24 cellular contexts compared by ENCODE assay signal in genomic region chr6:39558079-39558478, GRCh38.
"Had no signal": no experiment of that assay in that cellular context is flagged by ENCODE, and none has a peak within 500 bp of the region (broad histone marks: within the 10 kb centered on the region; RNA-seq: fewer than 3 reads in every experiment).

No MANE protein-coding gene starts in this region.

- DNase-seq: activated CD4-positive, alpha-beta T cell treated with anti-CD3 and anti-CD28 coated beads for 36 hours; activated CD4-positive, CD25-positive, alpha-beta regulatory T cell; activated CD8-positive, alpha-beta memory T cell treated with anti-CD3 and anti-CD28 coated beads, Interleukin-2, amount 10 ng/mL, durations not matched to agents 7 days and 5 days; activated CD8-positive, alpha-beta T cell treated with anti-CD3 and anti-CD28 coated beads, Interleukin-2, amount 10 ng/mL, durations not matched to agents 7 days and 5 days; activated naive CD8-positive, alpha-beta T cell treated with anti-CD3 and anti-CD28 coated beads, Interleukin-2, amount 50 U/mL, for 24 hours; activated T-cell treated with anti-CD3 and anti-CD28 coated beads, Interleukin-2, amount 50 U/mL, for 48 hours; amygdala; caudate nucleus; cortex of kidney; heart left ventricle; hypothalamus; immature natural killer cell; left lung; lower lobe of right lung; mesendoderm; posterior cingulate gyrus; right cardiac atrium; stimulated activated CD4-positive, alpha-beta T cell treated with anti-CD3 and anti-CD28 coated beads, Interleukin-15, amount 100 ng/mL, for 24 hours; stimulated activated CD4-positive, alpha-beta T cell treated with anti-CD3 and anti-CD28 coated beads, Interleukin-2, amount 100 ng/mL, for 24 hours; stimulated activated naive CD4-positive, alpha-beta T cell; tibial artery; upper lobe of right lung had no signal

- ATAC-seq: activated CD4-positive, alpha-beta T cell treated with anti-CD3 and anti-CD28 coated beads for 36 hours; activated CD8-positive, alpha-beta memory T cell treated with anti-CD3 and anti-CD28 coated beads, Interleukin-2, amount 10 ng/mL, durations not matched to agents 7 days and 5 days; activated CD8-positive, alpha-beta T cell treated with anti-CD3 and anti-CD28 coated beads, Interleukin-2, amount 10 ng/mL, durations not matched to agents 7 days and 5 days; activated naive CD8-positive, alpha-beta T cell treated with anti-CD3 and anti-CD28 coated beads, Interleukin-2, amount 50 U/mL, for 24 hours; heart left ventricle; left lung; lower lobe of right lung; natural killer cell treated with Interleukin-12 subunit alpha and Interleukin-12 subunit beta and Interleukin-15 and Interleukin-18, amount 100 ng/mL, for 72 hours; right cardiac atrium; upper lobe of right lung had no signal

- H3K4me3 ChIP-seq: heart left ventricle, left lung, lower lobe of right lung, suprapubic skin, tibial artery, upper lobe of right lung had no signal
